1 cellular context compared by ENCODE assay signal in genomic region chr2:86025229-86025820, GRCh38.
TF ChIP-seq lines count a peak whose summit lies in the region.

No MANE protein-coding gene starts in this region.

TF ChIP-seq in H1, 55 proteins besides CTCF, POLR2A, EP300 and RAD21 (continued from another document):
- no peak for TF ChIP-seq CHD7 (IDR thresholded peaks at IDR 0.05; ENCODE audit: insufficient replicate concordance, low read length)
- TF ChIP-seq SAP30 (IDR thresholded peaks at IDR 0.05; ENCODE audit: insufficient read depth, insufficient replicate concordance, low read length), result no peak
